8 cellular contexts compared by ENCODE assay signal in the genomic region with DNA sequence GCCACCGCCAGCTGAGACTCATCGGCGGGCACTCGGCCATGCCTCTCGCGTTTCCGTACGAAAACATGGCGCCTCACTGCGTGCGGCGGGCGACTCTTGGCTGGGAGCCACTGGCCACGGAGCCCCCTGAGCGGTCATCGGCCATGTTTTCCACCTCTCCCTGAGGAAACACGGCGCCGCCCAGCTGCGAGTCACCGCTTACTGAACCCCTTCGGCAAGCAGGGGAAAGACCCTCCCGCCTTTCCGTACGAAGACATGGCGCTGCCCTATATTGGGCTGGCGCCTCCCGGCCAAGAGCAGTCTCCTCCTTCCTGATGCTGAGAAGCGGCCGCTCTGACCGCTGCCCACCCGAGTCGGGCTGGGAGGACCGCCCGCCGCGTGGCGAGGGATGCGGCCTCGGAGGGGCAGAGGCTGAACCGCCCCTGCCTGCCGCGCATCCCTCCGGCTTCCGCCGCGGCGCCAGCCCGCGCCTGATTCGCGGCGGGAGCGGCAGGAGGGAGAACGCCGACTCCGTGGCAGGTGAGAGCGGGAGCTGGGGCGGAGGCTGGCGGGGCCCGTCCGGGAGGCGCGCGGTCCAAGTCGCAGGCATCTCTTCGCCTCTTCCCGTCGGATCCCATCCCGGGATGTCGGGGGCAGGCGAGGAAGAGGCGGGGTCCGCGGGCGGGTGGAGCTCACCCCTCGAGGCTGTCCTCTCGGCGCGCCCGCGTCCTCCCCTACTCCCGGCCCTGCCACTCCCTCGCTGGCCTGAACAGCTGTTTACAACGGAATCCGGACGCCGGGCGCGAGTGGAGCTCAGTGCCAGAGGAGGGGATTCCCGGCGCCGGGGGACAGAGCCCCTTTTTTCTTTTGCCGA. TPM values are rescaled to one million over a fixed set of nuclear protein-coding genes. Genes with fewer than 3 reads are reported as not detected.
DNase-seq lines count a peak whose midpoint lies in the region; ATAC-seq and TF ChIP-seq lines count a peak whose summit lies in the region.

A gene with protein sequence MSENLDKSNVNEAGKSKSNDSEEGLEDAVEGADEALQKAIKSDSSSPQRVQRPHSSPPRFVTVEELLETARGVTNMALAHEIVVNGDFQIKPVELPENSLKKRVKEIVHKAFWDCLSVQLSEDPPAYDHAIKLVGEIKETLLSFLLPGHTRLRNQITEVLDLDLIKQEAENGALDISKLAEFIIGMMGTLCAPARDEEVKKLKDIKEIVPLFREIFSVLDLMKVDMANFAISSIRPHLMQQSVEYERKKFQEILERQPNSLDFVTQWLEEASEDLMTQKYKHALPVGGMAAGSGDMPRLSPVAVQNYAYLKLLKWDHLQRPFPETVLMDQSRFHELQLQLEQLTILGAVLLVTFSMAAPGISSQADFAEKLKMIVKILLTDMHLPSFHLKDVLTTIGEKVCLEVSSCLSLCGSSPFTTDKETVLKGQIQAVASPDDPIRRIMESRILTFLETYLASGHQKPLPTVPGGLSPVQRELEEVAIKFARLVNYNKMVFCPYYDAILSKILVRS (plus strand): TSS at position 299 of the 853 bp plus-strand sequence. CDS start 4,202 bp downstream, outside the sequence.

- peak within 1 kb of the TSS; percentile 98 for H3K27ac ChIP-seq in osteoblast (ENCODE audit: low read depth, low read length)
- peak within 1 kb of the TSS; percentile 91 to 95 for H3K27ac ChIP-seq in thoracic aorta

- H3K36me3 ChIP-seq in osteoblast (ENCODE audit: insufficient read depth, low read length): peaks cover under 1% of the 10 kb centered on the region
- H3K36me3 ChIP-seq in thoracic aorta: no peaks in the 10 kb centered on the region

- peak within 1 kb of the TSS; percentile 92 for H3K4me3 ChIP-seq in osteoblast (ENCODE audit: insufficient read depth, low read length)
- H3K4me3 ChIP-seq in thoracic aorta: peak within 1 kb of the TSS; percentile 91

- H3K27me3 Mint-ChIP-seq in HFFc6 (ENCODE audit: insufficient read depth) (peaks cover 2% of the 10 kb centered on the region), glutamatergic neuron (ENCODE audit: unreplicated experiment) (peaks cover 10% of the 10 kb centered on the region)

- H3K4me3 Mint-ChIP-seq in HFFc6 (peak within 1 kb of the TSS; percentile 93), glutamatergic neuron (ENCODE audit: unreplicated experiment) (peak within 1 kb of the TSS; percentile 87)

- H3K27me3 ChIP-seq in osteoblast (ENCODE audit: insufficient read depth, low read length) (no peaks in the 10 kb centered on the region), thoracic aorta (replicated peaks; ENCODE audit: insufficient read depth) (no peaks in the 10 kb centered on the region)

- H3K36me3 Mint-ChIP-seq in HFFc6 (ENCODE audit: low read depth): peaks cover 6% of the 10 kb centered on the region
- H3K36me3 Mint-ChIP-seq in activated naive CD4-positive, alpha-beta T cell treated with anti-CD3 and anti-CD28 coated beads, Interleukin-2, amount 50 U/mL, for 72 hours: peaks cover 0 to 11% of the 10 kb centered on the region in 2 donors
- no peaks in the 10 kb centered on the region for H3K36me3 Mint-ChIP-seq in glutamatergic neuron (ENCODE audit: unreplicated experiment)

- POLR2A ChIA-PET in GM10248 (lab: Yijun Ruan, JAX): interaction anchor here (1.0 to 1.5 kb wide), 4 partner anchors 11 to 24 kb away, joined by 3 to 4 read pairs (median 3); a partner anchor contains a TSS

- H3K9me3 ChIP-seq in osteoblast (ENCODE audit: low read depth, low read length) (no peaks in the 10 kb centered on the region), thoracic aorta (no peaks in the 10 kb centered on the region)

- peak within 1 kb of the TSS; percentile 98 for H2AFZ ChIP-seq in osteoblast (ENCODE audit: low read length)

- H4K20me1 ChIP-seq in osteoblast (ENCODE audit: insufficient read depth, low read length): no peaks in the 10 kb centered on the region

- H3K9me3 Mint-ChIP-seq in HFFc6: no peaks in the 10 kb centered on the region
- H3K9me3 Mint-ChIP-seq in activated naive CD4-positive, alpha-beta T cell treated with anti-CD3 and anti-CD28 coated beads, Interleukin-2, amount 50 U/mL, for 72 hours: no peaks in the 10 kb centered on the region
- peaks cover 10% of the 10 kb centered on the region for H3K9me3 Mint-ChIP-seq in glutamatergic neuron (ENCODE audit: unreplicated experiment)

- H3K79me2 ChIP-seq in osteoblast (ENCODE audit: insufficient read depth, low read length): peaks cover 26% of the 10 kb centered on the region

- peaks cover 24% of the 10 kb centered on the region for H3K4me1 ChIP-seq in osteoblast (ENCODE audit: insufficient read depth, low read length)
- peaks cover 7 to 14% of the 10 kb centered on the region in 2 donors for H3K4me1 ChIP-seq in thoracic aorta (ENCODE audit: control insufficient read depth in 1 of 2, low read depth in 2 of 2)

- TF ChIP-seq CTCF in GM10248 (IDR thresholded peaks at IDR 0.05; ENCODE audit: control extremely low read depth, extremely low read depth, low read depth, missing control alignments) (no peak), HFFc6 (IDR thresholded peaks at IDR 0.05) (0 out of 2 replicates have a peak, but pooled peaks have one; percentile 23), glutamatergic neuron (IDR thresholded peaks at IDR 0.05; ENCODE audit: partially characterized antibody, unreplicated experiment) (no peak), osteoblast (IDR thresholded peaks at IDR 0.05; ENCODE audit: extremely low read depth, low read depth, low read length) (no peak), thoracic aorta (IDR thresholded peaks at IDR 0.05) (no peak)

- H3K4me2 ChIP-seq in osteoblast (ENCODE audit: insufficient read depth, low read length): peak within 1 kb of the TSS; percentile 97

- peak within 1 kb of the TSS; percentile 98 for H3K27ac Mint-ChIP-seq in HFFc6
- H3K27ac Mint-ChIP-seq in activated naive CD4-positive, alpha-beta T cell treated with anti-CD3 and anti-CD28 coated beads, Interleukin-2, amount 50 U/mL, for 72 hours: peak within 1 kb of the TSS; percentile 94 to 98
- H3K27ac Mint-ChIP-seq in glutamatergic neuron (ENCODE audit: unreplicated experiment): peak within 1 kb of the TSS; percentile 88

- H3K4me1 Mint-ChIP-seq in HFFc6 (ENCODE audit: low read depth): peaks cover 44% of the 10 kb centered on the region
- H3K4me1 Mint-ChIP-seq in glutamatergic neuron (ENCODE audit: low read depth, unreplicated experiment): peaks cover 8% of the 10 kb centered on the region

- ATAC-seq in activated naive CD4-positive, alpha-beta T cell treated with anti-CD3 and anti-CD28 coated beads, Interleukin-2, amount 50 U/mL, for 72 hours: peak; percentile 68 to 81
- ATAC-seq in thoracic aorta (ENCODE audit: insufficient number of reproducible peaks, low FRiP score, low read depth): peak; percentile 90

- CTCF ChIA-PET in GM10248 (lab: Yijun Ruan, JAX): interaction anchor here (0.7 to 1.9 kb wide), 10 partner anchors 9 to 230 kb away, joined by 3 to 6 read pairs (median 4); no protein-coding TSS in a partner anchor

- peak; percentile 91 for DNase-seq in GM10248 (ENCODE audit: extremely low spot score)
- peak; percentile 92 for DNase-seq in HFFc6
- DNase-seq in MV-4-11 (lab: John Stamatoyannopoulos, UW): peak; percentile 81
- DNase-seq in SKM-1 (lab: John Stamatoyannopoulos, UW; ENCODE audit: unreplicated experiment): peak; percentile 69
- DNase-seq in activated naive CD4-positive, alpha-beta T cell treated with anti-CD3 and anti-CD28 coated beads, Interleukin-2, amount 50 U/mL, for 72 hours (ENCODE audit: low spot score in 2 of 2): peak; percentile 75 to 86
- DNase-seq in glutamatergic neuron: peak; percentile 94
- DNase-seq in osteoblast (ENCODE audit: insufficient read length, low spot score, missing footprints): peak; percentile 98
- DNase-seq in thoracic aorta (ENCODE audit: low spot score): peak; percentile 82

RNA-seq across cellular contexts. Expression of the gene that starts here (rescaled TPM):
- total RNA-seq in HFFc6 (2021; fragmentation: NEBNext Ultra II Directional; extraction: Animal tissue kit (Norgen Biotek cat#: 25700)): 10 to 100 TPM; 34.9 to 38.7 (median 36.9) TPM
- total RNA-seq in activated naive CD4-positive, alpha-beta T cell treated with anti-CD3 and anti-CD28 coated beads, Interleukin-2, amount 50 U/mL, for 72 hours: 10 to 100 TPM in 1 of 2 donors, 1 to 10 TPM in 1; 8.9 to 14.2 TPM
- 42.0 TPM for total RNA-seq in glutamatergic neuron (ENCODE audit: unreplicated experiment)
- total RNA-seq in osteoblast: 32.7 and 35.8 TPM in 2 replicates
- total RNA-seq in thoracic aorta: 10 to 100 TPM; 49.2 to 62.7 TPM

Comparison
In these comparisons a context has a peak if more than half of its experiments do, and no peak if none do; other contexts are left out.
1. Peak in every context shown above with its lines: DNase-seq, ATAC-seq, H3K4me3 ChIP-seq and H3K27ac ChIP-seq.